ENCODE assay signal across 8 cellular contexts in the genomic region with DNA sequence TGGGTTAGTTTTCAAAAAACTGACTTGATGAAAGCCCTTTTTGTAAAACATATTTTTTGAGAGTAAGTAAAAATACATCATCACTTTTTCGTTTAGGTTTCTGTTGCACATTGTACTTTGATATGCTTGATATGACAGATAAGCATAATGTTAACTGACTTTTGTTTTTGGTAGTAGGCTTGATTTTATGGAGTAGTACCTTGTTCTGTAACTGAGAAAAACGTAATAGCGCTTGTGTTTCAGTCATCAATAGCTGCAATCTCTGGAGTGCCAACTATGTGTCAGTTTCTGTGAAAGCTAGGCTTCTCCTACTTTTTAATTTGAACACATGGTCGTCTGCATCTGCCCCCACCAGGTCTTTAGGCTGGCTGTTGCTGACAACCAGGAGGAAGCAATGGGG. TPM values are rescaled to one million over a fixed set of nuclear protein-coding genes. Genes with fewer than 3 reads are reported as not detected.
A peak's percentile ranks its signal among the peaks of the same experiment; 100 is the strongest.
DNase-seq lines count a peak whose midpoint lies in the region; ATAC-seq, FAIRE-seq and TF ChIP-seq lines count a peak whose summit lies in the region.

No MANE protein-coding gene starts in this region.

- H4K8ac ChIP-seq in trophoblast cell (ENCODE audit: low read depth, low read length), result no peak overlapping the region

- H3K23ac ChIP-seq in trophoblast cell (ENCODE audit: low read length), result no peak overlapping the region

- peaks cover 15% of the 10 kb centered on the region for H3K4me1 ChIP-seq in OCI-LY3 (ENCODE audit: low read length)
- peaks cover 3% of the 10 kb centered on the region for H3K4me1 ChIP-seq in endodermal cell (ENCODE audit: control insufficient read depth, insufficient read depth, low read length)
- H3K4me1 ChIP-seq in trophoblast cell (ENCODE audit: control insufficient read depth in 1 of 2, insufficient read depth in 2 of 2, low read length in 2 of 2), result peaks cover 7 to 17% of the 10 kb centered on the region in 2 experiments

- H2AFZ ChIP-seq in OCI-LY3 (ENCODE audit: low read depth, low read length), result no peak overlapping the region
- no peak overlapping the region for H2AFZ ChIP-seq in trophoblast cell (ENCODE audit: insufficient read depth, low read length, poor library complexity)

- peak overlapping the region; percentile 78; the same call in 1 of the 2 replicates for H3K9ac ChIP-seq in OCI-LY3 (ENCODE audit: low read length)
- no peak overlapping the region for H3K9ac ChIP-seq in endodermal cell (ENCODE audit: extremely low read depth, low read length, poor library complexity, severe bottlenecking)
- no peak overlapping the region for H3K9ac ChIP-seq in trophoblast cell (ENCODE audit: low read length)

- TF ChIP-seq POLR2A in GM12892 (IDR thresholded peaks at IDR 0.05; ENCODE audit: low read depth, low read length), result no peak

- peak overlapping the region; percentile 85 for H3K4me3 Mint-ChIP-seq in endodermal cell

- WGBS in endodermal cell (ENCODE audit: insufficient coverage in 1 of 2, insufficient read length in 1 of 2), 2 experiments, result 90% methylated on average over 4 of the region's 4 CpGs
- no CpG with 5 or more reads among the region's 4 CpGs for WGBS in trophoblast cell (ENCODE audit: extremely low coverage, insufficient coverage, insufficient read length)

- peaks cover 8% of the 10 kb centered on the region for H3K27me3 Mint-ChIP-seq in endodermal cell (ENCODE audit: insufficient read depth)

- H4K12ac ChIP-seq in trophoblast cell (ENCODE audit: low read depth, low read length), result no peak overlapping the region

- H3K4me1 Mint-ChIP-seq in endodermal cell, result peaks cover 17% of the 10 kb centered on the region

- DNase-seq in GM12865 (ENCODE audit: low read depth) (no peak), endodermal cell (no peak), trophoblast cell (no peak), NCI-H226 (no peak), GM12892 (ENCODE audit: insufficient read length) (no peak)
- no peak for DNase-seq in activated effector memory CD4-positive, alpha-beta T cell treated with anti-CD3 and anti-CD28 coated beads, Interleukin-2, amount 50 U/mL, for 16 hours

- H3K14ac ChIP-seq in trophoblast cell (ENCODE audit: low read length), result no peak overlapping the region

- H4K20me1 ChIP-seq in OCI-LY3 (ENCODE audit: insufficient read depth, low read length), result no peaks in the 10 kb centered on the region

- H3K79me2 ChIP-seq in OCI-LY3 (ENCODE audit: low read length) (peaks cover 42% of the 10 kb centered on the region), trophoblast cell (ENCODE audit: control insufficient read depth, insufficient read depth, low read length, poor library complexity) (peaks cover 5% of the 10 kb centered on the region)

- H3K36me3 ChIP-seq in OCI-LY3 (replicated peaks; ENCODE audit: low read depth, low read length), result no peaks in the 10 kb centered on the region
- H3K36me3 ChIP-seq in endodermal cell (ENCODE audit: control insufficient read depth, insufficient read depth, low read length), result no peaks in the 10 kb centered on the region
- H3K36me3 ChIP-seq in trophoblast cell (ENCODE audit: control insufficient read depth in 1 of 2, insufficient read depth in 2 of 2, low read length in 2 of 2), result no peaks in the 10 kb centered on the region

- peaks cover 10% of the 10 kb centered on the region for H3K79me1 ChIP-seq in trophoblast cell (ENCODE audit: low read length)

- H3K4me3 ChIP-seq in GM12865 (ENCODE audit: low read depth, low read length), result peak overlapping the region; percentile 76
- peak overlapping the region; percentile 94 for H3K4me3 ChIP-seq in OCI-LY3 (ENCODE audit: low read length)
- peak overlapping the region; percentile 86 for H3K4me3 ChIP-seq in endodermal cell (ENCODE audit: low read length)
- H3K4me3 ChIP-seq in trophoblast cell (ENCODE audit: low read depth, low read length), result no peak overlapping the region

- no peak overlapping the region for H2BK12ac ChIP-seq in trophoblast cell (ENCODE audit: low read length)

- H2AK5ac ChIP-seq in trophoblast cell (ENCODE audit: low read length), result no peak overlapping the region

- H3K18ac ChIP-seq in trophoblast cell (ENCODE audit: low read length), result no peak overlapping the region

- no peak overlapping the region for H2BK5ac ChIP-seq in trophoblast cell (ENCODE audit: low read depth, low read length, poor library complexity)

- no peak for FAIRE-seq in GM12892 (lab: Jason Lieb, UNC)

- no peaks in the 10 kb centered on the region for H3K36me3 Mint-ChIP-seq in endodermal cell (ENCODE audit: low read depth)

- no peak for ATAC-seq in HG02623 (IDR thresholded peaks at IDR 0.05; ENCODE audit: unreplicated experiment)

- H3K27ac ChIP-seq in OCI-LY3 (ENCODE audit: low read length), result no peak overlapping the region
- no peak overlapping the region for H3K27ac ChIP-seq in endodermal cell (ENCODE audit: low read depth, low read length)
- H3K27ac ChIP-seq in trophoblast cell (ENCODE audit: low read depth, low read length), result no peak overlapping the region

- H3K27me3 ChIP-seq in OCI-LY3 (ENCODE audit: low read depth, low read length) (peaks cover 7% of the 10 kb centered on the region), endodermal cell (ENCODE audit: control insufficient read depth, insufficient read depth, low read length, poor library complexity, severe bottlenecking) (no peaks in the 10 kb centered on the region), trophoblast cell (ENCODE audit: insufficient read depth, low read length) (no peaks in the 10 kb centered on the region)

- no peak overlapping the region for H3K27ac Mint-ChIP-seq in endodermal cell

- TF ChIP-seq CTCF in GM12865 (IDR thresholded peaks at IDR 0.05; ENCODE audit: insufficient read depth, low read depth, low read length, missing control alignments) (no peak), OCI-LY3 (IDR thresholded peaks at IDR 0.05; ENCODE audit: low read depth, low read length) (no peak), endodermal cell (conservative IDR thresholded peaks at IDR 0.05) (no peak)

- H4K91ac ChIP-seq in trophoblast cell (ENCODE audit: low read depth, low read length), result no peak overlapping the region

- H2BK120ac ChIP-seq in trophoblast cell (ENCODE audit: insufficient read depth, low read length, poor library complexity), result no peak overlapping the region

- H3K9me3 ChIP-seq in OCI-LY3 (ENCODE audit: insufficient read depth, low read length) (no peaks in the 10 kb centered on the region), endodermal cell (ENCODE audit: control insufficient read depth, low read length) (no peaks in the 10 kb centered on the region), trophoblast cell (ENCODE audit: insufficient read depth, low read depth, low read length) (no peaks in the 10 kb centered on the region)

- peak overlapping the region; percentile 44 for H3K4ac ChIP-seq in trophoblast cell (ENCODE audit: low read depth, low read length)

- no peaks in the 10 kb centered on the region for H3K9me3 Mint-ChIP-seq in endodermal cell

- H3K4me2 ChIP-seq in OCI-LY3 (ENCODE audit: low read length), result peak overlapping the region; percentile 87
- no peak overlapping the region for H3K4me2 ChIP-seq in trophoblast cell (ENCODE audit: low read length)

RNA-seq across cellular contexts. Expression of a gene that starts 1.3 kb away (rescaled TPM):
- 10 to 100 TPM; 30.2 to 34.2 TPM for total RNA-seq in endodermal cell
- polyA plus RNA-seq in endodermal cell (2013, experiment 1 of 2), result 11.5 TPM
- polyA plus RNA-seq in endodermal cell (2013, experiment 2 of 2), result 11.3 TPM
- 10.4 and 10.6 TPM in 2 replicates for polyA plus RNA-seq in trophoblast cell (2013)
- 6.3 TPM for polyA plus RNA-seq in GM12892 (2012; ENCODE audit: missing spikeins)
